8 cellular contexts compared by ENCODE assay signal in the genomic region with DNA sequence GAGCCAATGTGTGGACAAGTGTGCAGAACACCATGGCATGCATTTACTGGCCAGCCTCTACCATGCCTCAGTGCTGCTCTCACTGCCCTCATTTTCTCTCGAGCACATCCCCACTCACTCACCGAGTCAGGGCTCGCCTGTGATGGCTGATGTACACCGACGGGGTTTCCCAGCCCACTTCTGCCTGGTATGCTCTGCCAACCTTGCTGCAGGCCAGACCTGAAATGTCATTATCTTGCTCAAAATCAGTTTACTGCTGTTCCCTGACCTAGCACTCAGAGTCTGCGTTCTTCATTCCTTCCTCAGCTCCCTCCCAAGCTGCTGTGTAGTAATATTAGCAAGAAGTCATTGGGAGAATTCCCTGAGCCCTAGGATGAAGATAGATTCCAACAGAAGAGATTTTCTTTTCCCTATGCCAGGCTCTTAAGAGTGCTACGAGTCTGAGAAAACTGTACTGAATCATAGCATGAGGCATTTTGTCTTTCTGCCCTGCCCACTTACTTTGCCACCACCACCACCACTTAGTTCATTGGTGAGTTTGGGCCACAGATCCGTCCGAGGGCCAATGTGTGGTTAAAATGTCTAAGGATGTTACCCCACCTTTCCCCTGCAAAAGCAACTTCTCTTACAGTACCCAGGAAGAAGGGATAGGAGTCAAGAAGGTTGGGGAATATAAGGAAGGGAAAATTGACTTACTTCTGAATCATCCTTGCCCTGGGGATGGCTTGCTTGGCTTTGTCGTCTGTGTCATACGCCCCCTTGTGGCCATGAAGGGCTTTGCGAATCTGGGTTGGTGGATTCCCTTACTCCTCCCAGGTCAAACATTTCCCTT. TPM values are rescaled to one million over a fixed set of nuclear protein-coding genes. Genes with fewer than 3 reads are reported as not detected.
A peak's percentile ranks its signal among the peaks of the same experiment; 100 is the strongest.
DNase-seq lines count a peak whose midpoint lies in the region; ATAC-seq and TF ChIP-seq lines count a peak whose summit lies in the region.

No MANE protein-coding gene starts in this region.

- TF ChIP-seq POLR2A in ovary (IDR thresholded peaks at IDR 0.05): no peak
- TF ChIP-seq POLR2A in thyroid gland (IDR thresholded peaks at IDR 0.05): no peak

- intact Hi-C loops in activated T-helper 1 cell treated with anti-CD3 and anti-CD28 coated beads, Interleukin-12 subunit alpha, Interleukin-12 subunit beta, Interleukin-2, Interleukin-4 antibody, amounts not matched to agents 30 ng/mL and 10 ng/mL and 1 ng/mL, durations not matched to agents 14 hours and 24 hours and 36 hours (cut with micrococcal nuclease): loop anchor here (1.0 to 5.0 kb wide), 6 partner anchors 52 to 361 kb away; a partner anchor contains a TSS
- intact Hi-C loops in ovary (cut with DNase I) (no loop called here), thyroid gland (cut with DNase I) (no loop called here)

- H3K9me3 ChIP-seq in ovary: no peaks in the 10 kb centered on the region
- H3K9me3 ChIP-seq in thyroid gland: no peaks in the 10 kb centered on the region

- DNase-seq in AG08396 (ENCODE audit: low spot score) (peak; percentile 83), LHCN-M2 (ENCODE audit: low read depth) (peak; percentile 83), RPMI8226 (peak; percentile 71), foreskin fibroblast (peak; percentile 71 to 91), ovary (peak; percentile 22 to 68 (median 60)), thyroid gland (peak; percentile 60 to 71)
- peak; percentile 57 for DNase-seq in activated T-helper 1 cell treated with anti-CD3 and anti-CD28 coated beads, Interleukin-12 subunit alpha, Interleukin-12 subunit beta, Interleukin-2, Interleukin-4 antibody, amounts not matched to agents 30 ng/mL and 10 ng/mL and 1 ng/mL, durations not matched to agents 14 hours and 24 hours and 36 hours (ENCODE audit: low spot score)

- H3K27ac Mint-ChIP-seq in activated T-helper 1 cell treated with anti-CD3 and anti-CD28 coated beads, Interleukin-12 subunit alpha, Interleukin-12 subunit beta, Interleukin-2, Interleukin-4 antibody, amounts not matched to agents 30 ng/mL and 10 ng/mL and 1 ng/mL, durations not matched to agents 14 hours and 24 hours and 36 hours: no peak overlapping the region

- peaks cover 7% of the 10 kb centered on the region for H3K4me1 Mint-ChIP-seq in activated T-helper 1 cell treated with anti-CD3 and anti-CD28 coated beads, Interleukin-12 subunit alpha, Interleukin-12 subunit beta, Interleukin-2, Interleukin-4 antibody, amounts not matched to agents 30 ng/mL and 10 ng/mL and 1 ng/mL, durations not matched to agents 14 hours and 24 hours and 36 hours (ENCODE audit: low read depth)

- H3K4me3 Mint-ChIP-seq in activated T-helper 1 cell treated with anti-CD3 and anti-CD28 coated beads, Interleukin-12 subunit alpha, Interleukin-12 subunit beta, Interleukin-2, Interleukin-4 antibody, amounts not matched to agents 30 ng/mL and 10 ng/mL and 1 ng/mL, durations not matched to agents 14 hours and 24 hours and 36 hours: no peak overlapping the region

- 68 to 71% (median 69%) methylated on average over 12 of the region's 12 CpGs for WGBS in ovary, 3 donors
- WGBS in thyroid gland, 2 donors: 64% methylated on average over 12 of the region's 12 CpGs

- no peaks in the 10 kb centered on the region for H3K27me3 ChIP-seq in ovary
- H3K27me3 ChIP-seq in thyroid gland: no peaks in the 10 kb centered on the region

- H3K27ac ChIP-seq in ovary (no peak overlapping the region), thyroid gland (no peak overlapping the region)

- H3K27me3 Mint-ChIP-seq in activated T-helper 1 cell treated with anti-CD3 and anti-CD28 coated beads, Interleukin-12 subunit alpha, Interleukin-12 subunit beta, Interleukin-2, Interleukin-4 antibody, amounts not matched to agents 30 ng/mL and 10 ng/mL and 1 ng/mL, durations not matched to agents 14 hours and 24 hours and 36 hours (ENCODE audit: insufficient read depth): no peaks in the 10 kb centered on the region

- no peaks in the 10 kb centered on the region for H3K36me3 ChIP-seq in ovary
- H3K36me3 ChIP-seq in thyroid gland: no peaks in the 10 kb centered on the region

- ATAC-seq in GM19035 (IDR thresholded peaks at IDR 0.05; ENCODE audit: unreplicated experiment): peak; percentile 70

- no peak for TF ChIP-seq EP300 in ovary (IDR thresholded peaks at IDR 0.05)

- H3K9me3 Mint-ChIP-seq in activated T-helper 1 cell treated with anti-CD3 and anti-CD28 coated beads, Interleukin-12 subunit alpha, Interleukin-12 subunit beta, Interleukin-2, Interleukin-4 antibody, amounts not matched to agents 30 ng/mL and 10 ng/mL and 1 ng/mL, durations not matched to agents 14 hours and 24 hours and 36 hours: no peaks in the 10 kb centered on the region

- H3K4me1 ChIP-seq in ovary (ENCODE audit: insufficient read depth) (no peaks in the 10 kb centered on the region), thyroid gland (no peaks in the 10 kb centered on the region)

- H3K4me3 ChIP-seq in foreskin fibroblast (ENCODE audit: low read depth in 1 of 2, low read length in 2 of 2) (no peak overlapping the region), ovary (no peak overlapping the region), thyroid gland (replicated peaks in 1 of 3) (no peak overlapping the region)

- H3K36me3 Mint-ChIP-seq in activated T-helper 1 cell treated with anti-CD3 and anti-CD28 coated beads, Interleukin-12 subunit alpha, Interleukin-12 subunit beta, Interleukin-2, Interleukin-4 antibody, amounts not matched to agents 30 ng/mL and 10 ng/mL and 1 ng/mL, durations not matched to agents 14 hours and 24 hours and 36 hours (ENCODE audit: low read depth): peaks cover 28% of the 10 kb centered on the region

- peak; percentile 92 for TF ChIP-seq CTCF in foreskin fibroblast (IDR thresholded peaks at IDR 0.05; ENCODE audit: low read depth, low read length)
- TF ChIP-seq CTCF in ovary (IDR thresholded peaks at IDR 0.05): peak in 2 of 3 donors; percentile 23 to 34
- TF ChIP-seq CTCF in thyroid gland (IDR thresholded peaks at IDR 0.05): peak; percentile 59 to 85 (median 67)

RNA-seq across cellular contexts. Expression of a gene that starts 51.0 kb away (rescaled TPM):
- total RNA-seq in LHCN-M2 (2014; rRNA removed) (21.3 and 25.1 TPM in 2 replicates), ovary (1 to 10 TPM in 3 of 7 donors, under 1 TPM in 4; 0.13 to 3.0 (median 0.87) TPM), thyroid gland (1 to 10 TPM in 1 of 4 donors, under 1 TPM in 3; 0.63 to 3.2 (median 0.68) TPM)
- polyA plus RNA-seq in LHCN-M2 (2012): 5.8 TPM
- 57.2 and 58.0 TPM in 2 replicates for total RNA-seq in activated T-helper 1 cell treated with anti-CD3 and anti-CD28 coated beads, Interleukin-12 subunit alpha, Interleukin-12 subunit beta, Interleukin-2, Interleukin-4 antibody, amounts not matched to agents 30 ng/mL and 10 ng/mL and 1 ng/mL, durations not matched to agents 14 hours and 24 hours and 36 hours
- 1 to 10 TPM in 1 of 2 donors, under 1 TPM in 1; 0.41 to 1.2 TPM for polyA plus RNA-seq in ovary

Comparison
In these comparisons a context has a peak if more than half of its experiments do, and no peak if none do; other contexts are left out.
1. CTCF ChIP-seq: peak in every context shown above with its lines; median percentile 92 in foreskin fibroblast; 67 in thyroid gland; 28 in ovary.